In the genomic region with DNA sequence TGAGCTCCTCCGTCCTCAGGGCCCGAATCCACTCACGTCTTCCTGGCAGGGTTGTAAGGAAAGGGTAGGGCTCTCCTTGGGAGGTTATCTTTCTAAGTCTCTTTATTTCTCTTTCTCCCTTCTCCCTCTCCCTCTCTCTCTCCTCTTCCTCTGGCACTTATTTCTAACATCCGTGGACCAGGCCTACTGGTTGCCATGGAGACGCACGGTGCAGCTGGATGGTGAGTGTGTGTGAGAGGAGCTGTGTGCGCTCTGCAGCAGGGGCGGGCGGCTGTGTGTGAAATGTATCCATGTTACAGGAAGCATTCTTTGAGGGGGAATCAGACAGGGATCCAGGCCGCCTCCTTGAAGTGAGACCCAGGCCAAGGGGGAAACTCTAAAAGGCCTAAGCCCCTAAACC, we compare ENCODE assay signal across 1 cellular context.
TF ChIP-seq lines count a peak whose summit lies in the region.

No MANE protein-coding gene starts in this region.

TF ChIP-seq in H1, 55 proteins besides CTCF, POLR2A, EP300 and RAD21 (continued from another document):
- TF ChIP-seq CHD1 (IDR thresholded peaks at IDR 0.05; ENCODE audit: low read depth, low read length), result no peak
- no peak for TF ChIP-seq EZH2 (IDR thresholded peaks at IDR 0.05; ENCODE audit: low read depth, low read length, severe bottlenecking)
- TF ChIP-seq, protein P1, sequence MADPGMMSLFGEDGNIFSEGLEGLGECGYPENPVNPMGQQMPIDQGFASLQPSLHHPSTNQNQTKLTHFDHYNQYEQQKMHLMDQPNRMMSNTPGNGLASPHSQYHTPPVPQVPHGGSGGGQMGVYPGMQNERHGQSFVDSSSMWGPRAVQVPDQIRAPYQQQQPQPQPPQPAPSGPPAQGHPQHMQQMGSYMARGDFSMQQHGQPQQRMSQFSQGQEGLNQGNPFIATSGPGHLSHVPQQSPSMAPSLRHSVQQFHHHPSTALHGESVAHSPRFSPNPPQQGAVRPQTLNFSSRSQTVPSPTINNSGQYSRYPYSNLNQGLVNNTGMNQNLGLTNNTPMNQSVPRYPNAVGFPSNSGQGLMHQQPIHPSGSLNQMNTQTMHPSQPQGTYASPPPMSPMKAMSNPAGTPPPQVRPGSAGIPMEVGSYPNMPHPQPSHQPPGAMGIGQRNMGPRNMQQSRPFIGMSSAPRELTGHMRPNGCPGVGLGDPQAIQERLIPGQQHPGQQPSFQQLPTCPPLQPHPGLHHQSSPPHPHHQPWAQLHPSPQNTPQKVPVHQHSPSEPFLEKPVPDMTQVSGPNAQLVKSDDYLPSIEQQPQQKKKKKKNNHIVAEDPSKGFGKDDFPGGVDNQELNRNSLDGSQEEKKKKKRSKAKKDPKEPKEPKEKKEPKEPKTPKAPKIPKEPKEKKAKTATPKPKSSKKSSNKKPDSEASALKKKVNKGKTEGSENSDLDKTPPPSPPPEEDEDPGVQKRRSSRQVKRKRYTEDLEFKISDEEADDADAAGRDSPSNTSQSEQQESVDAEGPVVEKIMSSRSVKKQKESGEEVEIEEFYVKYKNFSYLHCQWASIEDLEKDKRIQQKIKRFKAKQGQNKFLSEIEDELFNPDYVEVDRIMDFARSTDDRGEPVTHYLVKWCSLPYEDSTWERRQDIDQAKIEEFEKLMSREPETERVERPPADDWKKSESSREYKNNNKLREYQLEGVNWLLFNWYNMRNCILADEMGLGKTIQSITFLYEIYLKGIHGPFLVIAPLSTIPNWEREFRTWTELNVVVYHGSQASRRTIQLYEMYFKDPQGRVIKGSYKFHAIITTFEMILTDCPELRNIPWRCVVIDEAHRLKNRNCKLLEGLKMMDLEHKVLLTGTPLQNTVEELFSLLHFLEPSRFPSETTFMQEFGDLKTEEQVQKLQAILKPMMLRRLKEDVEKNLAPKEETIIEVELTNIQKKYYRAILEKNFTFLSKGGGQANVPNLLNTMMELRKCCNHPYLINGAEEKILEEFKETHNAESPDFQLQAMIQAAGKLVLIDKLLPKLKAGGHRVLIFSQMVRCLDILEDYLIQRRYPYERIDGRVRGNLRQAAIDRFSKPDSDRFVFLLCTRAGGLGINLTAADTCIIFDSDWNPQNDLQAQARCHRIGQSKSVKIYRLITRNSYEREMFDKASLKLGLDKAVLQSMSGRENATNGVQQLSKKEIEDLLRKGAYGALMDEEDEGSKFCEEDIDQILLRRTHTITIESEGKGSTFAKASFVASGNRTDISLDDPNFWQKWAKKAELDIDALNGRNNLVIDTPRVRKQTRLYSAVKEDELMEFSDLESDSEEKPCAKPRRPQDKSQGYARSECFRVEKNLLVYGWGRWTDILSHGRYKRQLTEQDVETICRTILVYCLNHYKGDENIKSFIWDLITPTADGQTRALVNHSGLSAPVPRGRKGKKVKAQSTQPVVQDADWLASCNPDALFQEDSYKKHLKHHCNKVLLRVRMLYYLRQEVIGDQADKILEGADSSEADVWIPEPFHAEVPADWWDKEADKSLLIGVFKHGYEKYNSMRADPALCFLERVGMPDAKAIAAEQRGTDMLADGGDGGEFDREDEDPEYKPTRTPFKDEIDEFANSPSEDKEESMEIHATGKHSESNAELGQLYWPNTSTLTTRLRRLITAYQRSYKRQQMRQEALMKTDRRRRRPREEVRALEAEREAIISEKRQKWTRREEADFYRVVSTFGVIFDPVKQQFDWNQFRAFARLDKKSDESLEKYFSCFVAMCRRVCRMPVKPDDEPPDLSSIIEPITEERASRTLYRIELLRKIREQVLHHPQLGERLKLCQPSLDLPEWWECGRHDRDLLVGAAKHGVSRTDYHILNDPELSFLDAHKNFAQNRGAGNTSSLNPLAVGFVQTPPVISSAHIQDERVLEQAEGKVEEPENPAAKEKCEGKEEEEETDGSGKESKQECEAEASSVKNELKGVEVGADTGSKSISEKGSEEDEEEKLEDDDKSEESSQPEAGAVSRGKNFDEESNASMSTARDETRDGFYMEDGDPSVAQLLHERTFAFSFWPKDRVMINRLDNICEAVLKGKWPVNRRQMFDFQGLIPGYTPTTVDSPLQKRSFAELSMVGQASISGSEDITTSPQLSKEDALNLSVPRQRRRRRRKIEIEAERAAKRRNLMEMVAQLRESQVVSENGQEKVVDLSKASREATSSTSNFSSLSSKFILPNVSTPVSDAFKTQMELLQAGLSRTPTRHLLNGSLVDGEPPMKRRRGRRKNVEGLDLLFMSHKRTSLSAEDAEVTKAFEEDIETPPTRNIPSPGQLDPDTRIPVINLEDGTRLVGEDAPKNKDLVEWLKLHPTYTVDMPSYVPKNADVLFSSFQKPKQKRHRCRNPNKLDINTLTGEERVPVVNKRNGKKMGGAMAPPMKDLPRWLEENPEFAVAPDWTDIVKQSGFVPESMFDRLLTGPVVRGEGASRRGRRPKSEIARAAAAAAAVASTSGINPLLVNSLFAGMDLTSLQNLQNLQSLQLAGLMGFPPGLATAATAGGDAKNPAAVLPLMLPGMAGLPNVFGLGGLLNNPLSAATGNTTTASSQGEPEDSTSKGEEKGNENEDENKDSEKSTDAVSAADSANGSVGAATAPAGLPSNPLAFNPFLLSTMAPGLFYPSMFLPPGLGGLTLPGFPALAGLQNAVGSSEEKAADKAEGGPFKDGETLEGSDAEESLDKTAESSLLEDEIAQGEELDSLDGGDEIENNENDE (IDR thresholded peaks at IDR 0.05; ENCODE audit: insufficient replicate concordance, low read length), result no peak
